ENCODE assay signal across 10 cellular contexts in the genomic region with DNA sequence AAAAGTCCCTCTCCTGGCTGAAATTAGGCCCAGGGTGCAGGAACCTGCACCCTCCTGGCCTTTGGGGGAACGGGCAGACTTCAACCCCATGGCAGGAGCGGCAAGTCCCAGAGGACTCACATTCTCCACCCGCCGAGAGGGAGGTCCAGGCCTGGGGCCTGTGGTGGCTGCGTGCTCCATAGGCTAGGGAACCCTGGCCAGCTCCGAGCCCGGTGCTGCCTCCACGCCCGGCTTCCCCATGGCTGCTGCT. TPM values are rescaled to one million over a fixed set of nuclear protein-coding genes. Genes with fewer than 3 reads are reported as not detected.
DNase-seq lines count a peak whose midpoint lies in the region; TF ChIP-seq lines count a peak whose summit lies in the region.
"Had no signal": no experiment of that assay in that cellular context is flagged by ENCODE, and none has a peak within 500 bp of the region (broad histone marks: within the 10 kb centered on the region; RNA-seq: fewer than 3 reads in every experiment).

No MANE protein-coding gene starts in this region.

- H2AK5ac ChIP-seq in neuronal stem cell (ENCODE audit: low read depth, low read length), result peak overlapping the region; percentile 88

- no peak overlapping the region for H3K4me2 ChIP-seq in neuronal stem cell (ENCODE audit: insufficient read depth, low read length, poor library complexity, severe bottlenecking)

- H3K79me1 ChIP-seq in neuronal stem cell (ENCODE audit: low read depth, low read length), result peaks cover 5% of the 10 kb centered on the region

- H2BK5ac ChIP-seq in neuronal stem cell (ENCODE audit: low read length), result no peak overlapping the region

- H2BK12ac ChIP-seq in neuronal stem cell (ENCODE audit: low read length), result no peak overlapping the region

- H4K8ac ChIP-seq in neuronal stem cell (ENCODE audit: low read depth, low read length), result no peak overlapping the region

- no peak overlapping the region for H3K4me3 ChIP-seq in Caco-2 (ENCODE audit: low read depth, low read length)
- H3K4me3 ChIP-seq in HUES64 (ENCODE audit: low read length), result peak overlapping the region; percentile 63
- H3K4me3 ChIP-seq in neuronal stem cell (ENCODE audit: low read length in 2 of 2), result no peak overlapping the region

- BruUV-seq in Caco-2 (replicated peaks; lab: Mats Ljungman, UMichigan), result no TSS peak

- H3K36me3 Mint-ChIP-seq in Caco-2 (ENCODE audit: insufficient read depth, unreplicated experiment) (peaks cover 11% of the 10 kb centered on the region), endothelial cell (ENCODE audit: low read depth, unreplicated experiment) (no peaks in the 10 kb centered on the region)

- H3K23ac ChIP-seq in neuronal stem cell (ENCODE audit: low read depth, low read length, poor library complexity), result peak overlapping the region; percentile 25

- H3K36me3 ChIP-seq in Caco-2 (ENCODE audit: control insufficient read depth, insufficient read depth, low read length) (no peaks in the 10 kb centered on the region), HUES64 (ENCODE audit: insufficient read depth, low read length) (peaks cover 5% of the 10 kb centered on the region; the same call in 1 of the 2 replicates), neuronal stem cell (replicated peaks in 1 of 2; ENCODE audit: control insufficient read depth in 2 of 2, insufficient read depth in 2 of 2, low read length in 2 of 2) (peaks cover 4 to 7% of the 10 kb centered on the region in 2 donors)

- H3K9me3 ChIP-seq in Caco-2 (no peaks in the 10 kb centered on the region), HUES64 (ENCODE audit: insufficient read depth, low read depth, low read length) (no peaks in the 10 kb centered on the region), neuronal stem cell (replicated peaks in 1 of 2; ENCODE audit: control insufficient read depth in 2 of 2, insufficient read depth in 1 of 2, low read depth in 1 of 2, low read length in 2 of 2) (no peaks in the 10 kb centered on the region)

- H2BK120ac ChIP-seq in neuronal stem cell (ENCODE audit: low read depth, low read length), result peak overlapping the region; percentile 83

- H3K9ac ChIP-seq in HUES64 (ENCODE audit: low read depth, low read length) (peak overlapping the region; percentile 60; the same call in 1 of the 2 replicates), neuronal stem cell (ENCODE audit: low read depth, low read length, poor library complexity) (peak overlapping the region; percentile 79)

- H2AFZ ChIP-seq in neuronal stem cell (ENCODE audit: low read length), result no peak overlapping the region

- H3K27ac ChIP-seq in HUES64 (ENCODE audit: low read depth, low read length) (no peak overlapping the region; the same call in 1 of the 2 replicates), cingulate gyrus (ENCODE audit: low read depth, low read length) (peak overlapping the region; percentile 19), neuronal stem cell (replicated peaks; ENCODE audit: low read length) (peak overlapping the region; percentile 16)

- no peaks in the 10 kb centered on the region for H3K4me1 Mint-ChIP-seq in Caco-2 (ENCODE audit: low read depth, unreplicated experiment)
- no peaks in the 10 kb centered on the region for H3K4me1 Mint-ChIP-seq in endothelial cell (ENCODE audit: unreplicated experiment)

- H3K9me3 Mint-ChIP-seq in Caco-2 (ENCODE audit: unreplicated experiment), result no peaks in the 10 kb centered on the region
- H3K9me3 Mint-ChIP-seq in endothelial cell (ENCODE audit: unreplicated experiment), result no peaks in the 10 kb centered on the region
- H3K9me3 Mint-ChIP-seq: T-helper 1 cell treated with Interleukin-12 subunit alpha and Interleukin-12 subunit beta and Interleukin-4 antibody, amounts not matched to agents 30 μg/mL and 1 μg/mL, for 36 hours had no signal

- TF ChIP-seq CTCF in Caco-2 (IDR thresholded peaks at IDR 0.05; ENCODE audit: insufficient read depth in 1 of 2, low read depth in 1 of 2, low read length in 1 of 2, severe bottlenecking in 1 of 2, unreplicated experiment in 1 of 2), result no peak
- TF ChIP-seq CTCF in endothelial cell (IDR thresholded peaks at IDR 0.05; ENCODE audit: unreplicated experiment), result no peak

- no peak for DNase-seq in Caco-2
- DNase-seq in neuronal stem cell (ENCODE audit: low spot score), result no peak
- no peak for DNase-seq in NOMO-1 treated with DMSO at 0.1 percent for 48 hours (lab: John Stamatoyannopoulos, UW; ENCODE audit: unreplicated experiment)
- no peak for DNase-seq in endothelial cell (ENCODE audit: low spot score)
- DNase-seq in stimulated activated CD4-positive, alpha-beta T cell treated with anti-CD3 and anti-CD28 coated beads, Interleukin-4, amount 100 ng/mL, for 1 hour, result no peak
- DNase-seq: DMS153, NCI-H1105 treated with DMSO at 0.1 percent for 48 hours had no signal

- CTCF ChIA-PET in Caco-2 (lab: Charles Lee), result interaction anchor here (1.5 kb wide), 1 partner anchor 19 kb away, joined by 4 read pairs; no protein-coding TSS in a partner anchor

- WGBS in HUES64, result 39% methylated on average over 9 of the region's 9 CpGs
- no CpG with 5 or more reads among the region's 9 CpGs for WGBS in neuronal stem cell (ENCODE audit: extremely low coverage in 2 of 2, insufficient read length in 2 of 2, insufficient replicate concordance in 1 of 2), 2 donors

- peak overlapping the region; percentile 58 for H3K14ac ChIP-seq in neuronal stem cell (ENCODE audit: low read length)

- H3K18ac ChIP-seq in neuronal stem cell (ENCODE audit: low read length), result peak overlapping the region; percentile 97

- H3K27ac Mint-ChIP-seq in Caco-2 (ENCODE audit: unreplicated experiment) (no peak overlapping the region), endothelial cell (ENCODE audit: unreplicated experiment) (no peak overlapping the region)

- POLR2A ChIA-PET in Caco-2 (lab: Charles Lee), result no interaction called here

- H3K4me3 Mint-ChIP-seq in Caco-2 (ENCODE audit: unreplicated experiment), result peak overlapping the region; percentile 64
- H3K4me3 Mint-ChIP-seq in endothelial cell (ENCODE audit: unreplicated experiment), result no peak overlapping the region

- intact Hi-C loops in Caco-2 (cut with micrococcal nuclease; ENCODE audit: unreplicated experiment), result no loop called here

- peaks cover 11% of the 10 kb centered on the region for H3K4me1 ChIP-seq in Caco-2
- H3K4me1 ChIP-seq in HUES64 (ENCODE audit: insufficient read depth, low read length), result no peaks in the 10 kb centered on the region; the same call in 1 of the 2 replicates
- peaks cover 14 to 15% of the 10 kb centered on the region in 2 donors for H3K4me1 ChIP-seq in neuronal stem cell (ENCODE audit: control insufficient read depth in 2 of 2, insufficient read depth in 1 of 2, low read depth in 1 of 2, low read length in 2 of 2)

- peak overlapping the region; percentile 1 for H2BK15ac ChIP-seq in neuronal stem cell (ENCODE audit: low read length)

- H3K27me3 ChIP-seq in Caco-2 (replicated peaks; ENCODE audit: control insufficient read depth, insufficient read depth, low read length) (no peaks in the 10 kb centered on the region), HUES64 (ENCODE audit: insufficient read depth, low read length) (peaks cover 24% of the 10 kb centered on the region), neuronal stem cell (ENCODE audit: control insufficient read depth in 3 of 3, insufficient read depth in 3 of 3, low read depth in 1 of 3, low read length in 3 of 3) (peaks cover 0 to 16% (median 0%) of the 10 kb centered on the region in 3 experiments)

- peak overlapping the region; percentile 57 for H3K4ac ChIP-seq in neuronal stem cell (ENCODE audit: low read length)

- H3K27me3 Mint-ChIP-seq in Caco-2 (ENCODE audit: insufficient read depth, unreplicated experiment) (no peaks in the 10 kb centered on the region), endothelial cell (ENCODE audit: unreplicated experiment) (peaks cover 6% of the 10 kb centered on the region)

- no peak overlapping the region for H4K91ac ChIP-seq in neuronal stem cell (ENCODE audit: low read depth, low read length, poor library complexity)

RNA-seq across cellular contexts. Expression of a gene that starts 0.1 kb away (rescaled TPM):
- total RNA-seq in Caco-2 (2022) (3.5 and 4.6 TPM in 2 replicates), endothelial cell (ENCODE audit: unreplicated experiment) (0.85 TPM)
- 2.5 TPM for polyA plus RNA-seq in HUES64 (2013, experiment 1 of 2)
- 2.6 TPM for polyA plus RNA-seq in HUES64 (2013, experiment 2 of 2)
- polyA plus RNA-seq in neuronal stem cell (2013, experiment 1 of 2), result 1.7 TPM
- polyA plus RNA-seq in neuronal stem cell (2013, experiment 2 of 2), result 1.4 TPM

RNA-seq across cellular contexts. Expression of a gene that starts 0.8 kb away (rescaled TPM):
- total RNA-seq in Caco-2 (2022) (6.8 and 9.7 TPM in 2 replicates), endothelial cell (ENCODE audit: unreplicated experiment) (1.5 TPM)
- 4.1 TPM for polyA plus RNA-seq in HUES64 (2013, experiment 1 of 2)
- 8.7 TPM for polyA plus RNA-seq in HUES64 (2013, experiment 2 of 2)
- 5.3 TPM for polyA plus RNA-seq in neuronal stem cell (2013, experiment 1 of 2)
- 4.6 TPM for polyA plus RNA-seq in neuronal stem cell (2013, experiment 2 of 2)

RNA-seq across cellular contexts. Expression of a gene that starts 5.2 kb away (rescaled TPM):
- 39.7 and 42.6 TPM in 2 replicates for total RNA-seq in Caco-2 (2022)
- 20.7 TPM for polyA plus RNA-seq in HUES64 (2013, experiment 1 of 2)
- 13.6 TPM for polyA plus RNA-seq in HUES64 (2013, experiment 2 of 2)
- 30.9 TPM for polyA plus RNA-seq in neuronal stem cell (2013, experiment 1 of 2)
- 29.0 TPM for polyA plus RNA-seq in neuronal stem cell (2013, experiment 2 of 2)
- 11.1 TPM for total RNA-seq in endothelial cell (ENCODE audit: unreplicated experiment)

RNA-seq across cellular contexts. Expression of a gene that starts 11.2 kb away (rescaled TPM):
- total RNA-seq in Caco-2 (2022) (20.0 and 23.4 TPM in 2 replicates), endothelial cell (ENCODE audit: unreplicated experiment) (11.2 TPM)
- 26.8 TPM for polyA plus RNA-seq in HUES64 (2013, experiment 1 of 2)
- 45.5 TPM for polyA plus RNA-seq in HUES64 (2013, experiment 2 of 2)
- polyA plus RNA-seq in neuronal stem cell (2013, experiment 1 of 2), result 105 TPM
- polyA plus RNA-seq in neuronal stem cell (2013, experiment 2 of 2), result 98.3 TPM

RNA-seq across cellular contexts. Expression of a gene that starts 14.7 kb away (rescaled TPM):
- total RNA-seq in Caco-2 (2022) (42.9 and 44.5 TPM in 2 replicates), endothelial cell (ENCODE audit: unreplicated experiment) (51.0 TPM)
- polyA plus RNA-seq in HUES64 (2013, experiment 1 of 2), result 20.8 TPM
- 16.2 TPM for polyA plus RNA-seq in HUES64 (2013, experiment 2 of 2)
- 14.9 TPM for polyA plus RNA-seq in neuronal stem cell (2013, experiment 1 of 2)
- 15.0 TPM for polyA plus RNA-seq in neuronal stem cell (2013, experiment 2 of 2)
